Comparison of ENCODE assay signal across 8 cellular contexts in genomic region chr3:107431298-107432012, GRCh38. TPM values are rescaled to one million over a fixed set of nuclear protein-coding genes. Genes with fewer than 3 reads are reported as not detected.
DNase-seq lines count a peak whose midpoint lies in the region; ATAC-seq and TF ChIP-seq lines count a peak whose summit lies in the region.

No MANE protein-coding gene starts in this region.

- H3K9me3 ChIP-seq in Karpas-422 (ENCODE audit: low read length) (no peaks in the 10 kb centered on the region), ascending aorta (no peaks in the 10 kb centered on the region), right cardiac atrium (ENCODE audit: control insufficient read depth, low read length) (no peaks in the 10 kb centered on the region), prostate gland (no peaks in the 10 kb centered on the region)

- peak; percentile 79 to 83 for ATAC-seq in right cardiac atrium

- H3K4me3 Mint-ChIP-seq in T-helper 1 cell treated with Interleukin-12 subunit alpha and Interleukin-12 subunit beta and Interleukin-4 antibody, amounts not matched to agents 30 μg/mL and 1 μg/mL, for 36 hours: peak overlapping the region; percentile 88

- TF ChIP-seq CTCF in GM12873 (IDR thresholded peaks at IDR 0.05; ENCODE audit: insufficient read depth, low read depth, low read length, missing control alignments) (peak; percentile 8), ascending aorta (IDR thresholded peaks at IDR 0.05) (no peak), prostate gland (IDR thresholded peaks at IDR 0.05) (no peak)

- no peaks in the 10 kb centered on the region for H3K36me3 Mint-ChIP-seq in T-helper 1 cell treated with Interleukin-12 subunit alpha and Interleukin-12 subunit beta and Interleukin-4 antibody, amounts not matched to agents 30 μg/mL and 1 μg/mL, for 36 hours (ENCODE audit: low read depth)

- no peaks in the 10 kb centered on the region for H3K9me3 Mint-ChIP-seq in T-helper 1 cell treated with Interleukin-12 subunit alpha and Interleukin-12 subunit beta and Interleukin-4 antibody, amounts not matched to agents 30 μg/mL and 1 μg/mL, for 36 hours

- H3K9ac ChIP-seq in Karpas-422 (ENCODE audit: low read length): peak overlapping the region; percentile 86

- peak overlapping the region; percentile 99 for H2AFZ ChIP-seq in Karpas-422 (ENCODE audit: low read length)

- H3K27me3 Mint-ChIP-seq in T-helper 1 cell treated with Interleukin-12 subunit alpha and Interleukin-12 subunit beta and Interleukin-4 antibody, amounts not matched to agents 30 μg/mL and 1 μg/mL, for 36 hours (ENCODE audit: low read depth): peaks cover 67% of the 10 kb centered on the region

- peak; percentile 63 for TF ChIP-seq POLR2A in prostate gland (IDR thresholded peaks at IDR 0.05)

- peaks cover 11% of the 10 kb centered on the region for H3K4me1 Mint-ChIP-seq in T-helper 1 cell treated with Interleukin-12 subunit alpha and Interleukin-12 subunit beta and Interleukin-4 antibody, amounts not matched to agents 30 μg/mL and 1 μg/mL, for 36 hours (ENCODE audit: low read depth)

- peak overlapping the region; percentile 80 for H3K27ac Mint-ChIP-seq in T-helper 1 cell treated with Interleukin-12 subunit alpha and Interleukin-12 subunit beta and Interleukin-4 antibody, amounts not matched to agents 30 μg/mL and 1 μg/mL, for 36 hours

- intact Hi-C loops in ascending aorta (cut with DNase I): loop anchor here (1.0 to 5.0 kb wide), 6 partner anchors 92 to 791 kb away; partner anchors contain the start of genes CD47 and IFT57
- intact Hi-C loops in right cardiac atrium (cut with DNase I): loop anchor here in 3 of 4 donors (5.0 kb wide), 1 partner anchor 91 kb away; the partner anchor contains the start of gene BBX (in 3 of the 3)
- intact Hi-C loops in prostate gland (cut with DNase I): loop anchor here (2.0 to 10.0 kb wide), 2 partner anchors 93 to 253 kb away; no protein-coding TSS in a partner anchor

- peak overlapping the region; percentile 80 for H3K4me2 ChIP-seq in Karpas-422 (ENCODE audit: low read depth, low read length, poor library complexity, severe bottlenecking)

- peak overlapping the region; percentile 81 for H3K4me3 ChIP-seq in Karpas-422 (ENCODE audit: low read length)
- peak overlapping the region; percentile 84 to 85 for H3K4me3 ChIP-seq in ascending aorta
- peak overlapping the region; percentile 61 for H3K4me3 ChIP-seq in right cardiac atrium (ENCODE audit: low read length)
- peak overlapping the region; percentile 64 to 68 for H3K4me3 ChIP-seq in prostate gland

- no peaks in the 10 kb centered on the region for H4K20me1 ChIP-seq in Karpas-422 (ENCODE audit: insufficient read depth, low read depth, low read length)

- H3K4me1 ChIP-seq in Karpas-422 (ENCODE audit: low read length): peaks cover 54% of the 10 kb centered on the region
- H3K4me1 ChIP-seq in ascending aorta: peaks cover 0 to 9% of the 10 kb centered on the region in 2 donors
- peaks cover 2% of the 10 kb centered on the region for H3K4me1 ChIP-seq in right cardiac atrium (ENCODE audit: control insufficient read depth, insufficient read depth, low read length)
- H3K4me1 ChIP-seq in prostate gland (replicated peaks): no peaks in the 10 kb centered on the region

- H3K27me3 ChIP-seq in Karpas-422 (ENCODE audit: low read length) (no peaks in the 10 kb centered on the region), ascending aorta (no peaks in the 10 kb centered on the region), right cardiac atrium (ENCODE audit: control insufficient read depth, insufficient read depth) (no peaks in the 10 kb centered on the region), prostate gland (replicated peaks; ENCODE audit: insufficient read depth) (no peaks in the 10 kb centered on the region)

- H3K27ac ChIP-seq in Karpas-422 (ENCODE audit: low read length): peak overlapping the region; percentile 54
- peak overlapping the region; percentile 99 to 100 for H3K27ac ChIP-seq in ascending aorta
- H3K27ac ChIP-seq in right cardiac atrium (ENCODE audit: low read length): peak overlapping the region; percentile 86
- peak overlapping the region; percentile 97 to 98 for H3K27ac ChIP-seq in prostate gland

- H3K36me3 ChIP-seq in Karpas-422 (ENCODE audit: insufficient read depth, low read length) (no peaks in the 10 kb centered on the region), ascending aorta (no peaks in the 10 kb centered on the region), prostate gland (no peaks in the 10 kb centered on the region)

- DNase-seq in H4 (ENCODE audit: low spot score) (peak; percentile 50), Karpas-422 (peak; percentile 79), ascending aorta (ENCODE audit: low spot score in 2 of 2) (peak in 1 of 2 donors; percentile 90), right cardiac atrium (peak; percentile 81 to 88 (median 85)), prostate gland (ENCODE audit: low spot score) (peak; percentile 75), MV-4-11 (lab: John Stamatoyannopoulos, UW) (no peak)

- H3K9me2 ChIP-seq in Karpas-422 (replicated peaks; ENCODE audit: insufficient read depth, low read length): no peaks in the 10 kb centered on the region

- WGBS in right cardiac atrium: under 1% methylated on average over 79 of the region's 80 CpGs
- WGBS in prostate gland: under 1% methylated on average over 61 of the region's 80 CpGs

- H3K79me2 ChIP-seq in Karpas-422 (ENCODE audit: low read length): no peaks in the 10 kb centered on the region

RNA-seq across cellular contexts. Expression of gene CCDC54, which starts 54.2 kb away (rescaled TPM):
- total RNA-seq in H4 (2014; rRNA removed; shearing (Covaris generic)): not detected in 2 replicates
- not detected in 2 replicates for total RNA-seq in Karpas-422 (2014; rRNA removed; shearing (Covaris generic); ENCODE audit: low replicate concordance)
- not detected for total RNA-seq in ascending aorta
- total RNA-seq in right cardiac atrium: not detected
- not detected for polyA plus RNA-seq in right cardiac atrium
- total RNA-seq in prostate gland: 1 to 10 TPM in 1 of 2 donors, not detected in 1; 5.4 TPM
